Comparison of ENCODE assay signal across 17 cellular contexts in genomic region chr6:20215310-20215709, GRCh38. TPM values are rescaled to one million over a fixed set of nuclear protein-coding genes. Genes with fewer than 3 reads are reported as not detected.
DNase-seq lines count a peak whose midpoint lies in the region; ATAC-seq, FAIRE-seq and TF ChIP-seq lines count a peak whose summit lies in the region.
"Had no signal": no experiment of that assay in that cellular context is flagged by ENCODE, and none has a peak within 500 bp of the region (broad histone marks: within the 10 kb centered on the region; RNA-seq: fewer than 3 reads in every experiment).

No MANE protein-coding gene starts in this region.

- no peak overlapping the region for H3K27ac ChIP-seq in A673 (ENCODE audit: low read depth, low read length, poor library complexity, severe bottlenecking)
- no peak overlapping the region for H3K27ac ChIP-seq in CD4-positive, alpha-beta T cell (ENCODE audit: low read depth, low read length)
- H3K27ac ChIP-seq in K562 (ENCODE audit: extremely low read depth, low read depth, low read length) = no peak overlapping the region
- H3K27ac ChIP-seq: C4-2B, HL-60 had no signal

- H3K4me2 ChIP-seq in K562 (ENCODE audit: insufficient read depth, low read length) = no peak overlapping the region

- peaks cover 15% of the 10 kb centered on the region; the same call in 1 of the 3 replicates for H3K79me2 ChIP-seq in K562 (ENCODE audit: control insufficient read depth, insufficient read depth, low read length)

- H3K4me1 ChIP-seq in A673 (ENCODE audit: insufficient read depth, low read length, poor library complexity, severe bottlenecking) (peaks cover 14% of the 10 kb centered on the region), K562 (replicated peaks in 1 of 2; ENCODE audit: control insufficient read depth in 2 of 2, insufficient read depth in 2 of 2, low read length in 2 of 2) (peaks cover 36 to 42% of the 10 kb centered on the region in 2 experiments)

- H3K9me1 ChIP-seq in K562 (ENCODE audit: control insufficient read depth, insufficient read depth, low read length) = no peaks in the 10 kb centered on the region

- H3K4me3 Mint-ChIP-seq in CD4-positive, alpha-beta T cell = peak overlapping the region; percentile 9
- H3K4me3 Mint-ChIP-seq in type B pancreatic cell = peak overlapping the region; percentile 62
- H3K4me3 Mint-ChIP-seq: CD4-positive, alpha-beta memory T cell had no signal

- CTCF ChIA-PET in A673 (lab: Charles Lee) = no interaction called here
- CTCF ChIA-PET in CD4-positive, alpha-beta T cell (lab: Charles Lee) = no interaction called here
- CTCF ChIA-PET in K562 (lab: Yijun Ruan, JAX; ENCODE audit: low intra/inter-chr PET ratio) = no interaction called here

- ATAC-seq in CD4-positive, alpha-beta T cell (ENCODE audit: poor library complexity) = no peak
- ATAC-seq in K562 (no peak), GM21723 (IDR thresholded peaks at IDR 0.05; ENCODE audit: unreplicated experiment) (no peak), HG03097 (IDR thresholded peaks at IDR 0.05; ENCODE audit: low FRiP score, unreplicated experiment) (no peak)
- ATAC-seq: HCT116 had no signal

- intact Hi-C loops in A673 (cut with micrococcal nuclease; ENCODE audit: unreplicated experiment) = no loop called here
- intact Hi-C loops in CD4-positive, alpha-beta T cell (cut with DNase I, micrococcal nuclease) = no loop called here
- intact Hi-C loops in K562 (cut with micrococcal nuclease) = no loop called here

- no peak for TF ChIP-seq EP300 in K562 (IDR thresholded peaks at IDR 0.05; ENCODE audit: low read length)

- no peak overlapping the region for H3K9ac ChIP-seq in K562 (ENCODE audit: insufficient read depth in 1 of 2, low read depth in 2 of 2, low read length in 2 of 2)

- H2AFZ ChIP-seq in K562 (ENCODE audit: low read depth, low read length) = no peak overlapping the region

- POLR2A ChIA-PET in A673 (lab: Charles Lee; ENCODE audit: low non-redundant PET) (no interaction called here), K562 (lab: Yijun Ruan, JAX) (no interaction called here)
- POLR2A ChIA-PET in CD4-positive, alpha-beta T cell (lab: Charles Lee) = no interaction called here

- TF ChIP-seq CTCF in A673 (conservative IDR thresholded peaks at IDR 0.05; ENCODE audit: low read depth, low read length) = no peak
- no peak for TF ChIP-seq CTCF in CD4-positive, alpha-beta T cell (IDR thresholded peaks at IDR 0.05)
- TF ChIP-seq CTCF in K562 (IDR thresholded peaks at IDR 0.05 in 2 of 3, conservative IDR thresholded peaks at IDR 0.05 in 1 of 3; ENCODE audit: insufficient read depth in 2 of 3, low read depth in 1 of 3, low read length in 3 of 3) = no peak
- no peak for TF ChIP-seq CTCF in type B pancreatic cell (conservative IDR thresholded peaks at IDR 0.05)

- BruUV-seq in A673 (replicated peaks; lab: Mats Ljungman, UMichigan) (no TSS peak), K562 (replicated peaks; lab: Mats Ljungman, UMichigan) (no TSS peak)

- H3K27me3 Mint-ChIP-seq in CD4-positive, alpha-beta T cell = no peaks in the 10 kb centered on the region
- peaks cover 8% of the 10 kb centered on the region for H3K27me3 Mint-ChIP-seq in type B pancreatic cell
- H3K27me3 Mint-ChIP-seq: CD4-positive, alpha-beta memory T cell had no signal

- no peaks in the 10 kb centered on the region for H4K20me1 ChIP-seq in K562 (replicated peaks; ENCODE audit: control insufficient read depth, insufficient read depth, low read length)

- peak; percentile 21 for DNase-seq in A673 (ENCODE audit: low spot score)
- no peak for DNase-seq in CD4-positive, alpha-beta T cell
- DNase-seq in K562 (ENCODE audit: extremely low read depth in 1 of 4, low spot score in 3 of 4) = no peak
- DNase-seq in type B pancreatic cell (ENCODE audit: extremely low spot score, unreplicated experiment) = no peak
- DNase-seq: AML-193; CD4-positive, alpha-beta memory T cell; DMS153; DMS79; GF-D8; GOT3; H7 had no signal

- in situ Hi-C loops in K562 (cut with MboI) = no loop called here

- TF ChIP-seq POLR2A in K562 (conservative IDR thresholded peaks at IDR 0.05) = no peak

- H3K4me1 Mint-ChIP-seq in CD4-positive, alpha-beta T cell (ENCODE audit: low read depth) = peaks cover 29% of the 10 kb centered on the region
- peaks cover 28% of the 10 kb centered on the region for H3K4me1 Mint-ChIP-seq in type B pancreatic cell (ENCODE audit: unreplicated experiment)

- H3K36me3 ChIP-seq in A673 (ENCODE audit: insufficient read depth, low read length, poor library complexity, severe bottlenecking) (no peaks in the 10 kb centered on the region), K562 (ENCODE audit: control insufficient read depth, insufficient read depth, low read length) (no peaks in the 10 kb centered on the region)

- H3K36me3 Mint-ChIP-seq in CD4-positive, alpha-beta T cell (ENCODE audit: low read depth) = peaks cover 11% of the 10 kb centered on the region
- no peaks in the 10 kb centered on the region for H3K36me3 Mint-ChIP-seq in type B pancreatic cell

- no peaks in the 10 kb centered on the region for H3K9me3 Mint-ChIP-seq in CD4-positive, alpha-beta T cell
- H3K9me3 Mint-ChIP-seq in type B pancreatic cell = no peaks in the 10 kb centered on the region
- H3K9me3 Mint-ChIP-seq: CD4-positive, alpha-beta memory T cell had no signal

- H3K9me3 ChIP-seq in A673 (ENCODE audit: low read depth, low read length, poor library complexity, severe bottlenecking) (no peaks in the 10 kb centered on the region), K562 (replicated peaks; ENCODE audit: control insufficient read depth, insufficient read depth, low read depth, low read length) (no peaks in the 10 kb centered on the region)
- H3K9me3 ChIP-seq in CD4-positive, alpha-beta T cell (ENCODE audit: control insufficient read depth, low read length) = no peaks in the 10 kb centered on the region

- H3K4me3 ChIP-seq in A673 (ENCODE audit: low read depth, low read length, poor library complexity, severe bottlenecking) (no peak overlapping the region), K562 (no peak overlapping the region)

- peak overlapping the region; percentile 15 for H3K27ac Mint-ChIP-seq in CD4-positive, alpha-beta T cell
- H3K27ac Mint-ChIP-seq in type B pancreatic cell = peak overlapping the region; percentile 79

- TF ChIP-seq RAD21 in K562 (CRISPR knock-in tag; conservative IDR thresholded peaks at IDR 0.05 in 1 of 2, IDR thresholded peaks at IDR 0.05 in 1 of 2) = no peak

- no peak for FAIRE-seq in K562 (lab: Jason Lieb, UNC)
- FAIRE-seq: A204.1 had no signal

- H3K27me3 ChIP-seq in A673 (replicated peaks; ENCODE audit: insufficient read depth, low read depth, low read length, poor library complexity) = no peaks in the 10 kb centered on the region
- H3K27me3 ChIP-seq in CD4-positive, alpha-beta T cell (ENCODE audit: control insufficient read depth, insufficient read depth, low read length) = no peaks in the 10 kb centered on the region
- H3K27me3 ChIP-seq in K562 (ENCODE audit: control insufficient read depth in 2 of 2, insufficient read depth in 2 of 2, low read length in 2 of 2) = no peaks in the 10 kb centered on the region

TF ChIP-seq in K562, 482 proteins besides CTCF, POLR2A, EP300 and RAD21:
- peak; percentile 52 for TF ChIP-seq NFIC (IDR thresholded peaks at IDR 0.05)
- no peak for TF ChIP-seq KDM4B (IDR thresholded peaks at IDR 0.05; ENCODE audit: borderline replicate concordance in 2 of 2, low read depth in 1 of 2)
- TF ChIP-seq HDAC3 (IDR thresholded peaks at IDR 0.05; ENCODE audit: borderline replicate concordance, partially characterized antibody) = no peak
- TF ChIP-seq HMG20B (CRISPR knock-in tag; IDR thresholded peaks at IDR 0.05) = no peak
- no peak for TF ChIP-seq NFYB (IDR thresholded peaks at IDR 0.05; ENCODE audit: extremely low read depth, insufficient read length)
- TF ChIP-seq ZNF24 (IDR thresholded peaks at IDR 0.05) = no peak
- TF ChIP-seq ZNF551 (CRISPR knock-in tag; IDR thresholded peaks at IDR 0.05) = no peak

RNA-seq across cellular contexts. Expression of gene MBOAT1, which starts 3.0 kb away (rescaled TPM):
- total RNA-seq in A673 (2021) = 6.3 and 8.2 TPM in 2 replicates
- total RNA-seq in CD4-positive, alpha-beta T cell = 10 to 100 TPM; 17.2 to 18.5 TPM
- total RNA-seq in K562 (2011; cell fraction: chromatin; rRNA removed; ENCODE audit: low replicate concordance) = 21.3 and 23.7 TPM in 2 replicates
- 16.7 and 20.0 TPM in 2 replicates for total RNA-seq in K562 (2011; cell fraction: nucleolus; rRNA removed)
- total RNA-seq in K562 (2011; cell fraction: nucleoplasm; rRNA removed) = 23.1 and 26.4 TPM in 2 replicates
- 8.8 and 10.0 TPM in 2 replicates for total RNA-seq in K562 (2014; rRNA removed)
- total RNA-seq in K562 (2014; rRNA removed; fragmentation: Illumina TruSeq; extraction: Trizol) = 15.2 and 16.0 TPM in 2 replicates
- 14.9 and 15.1 TPM in 2 replicates for total RNA-seq in K562 (2015; rRNA removed; fragmentation: Illumina TruSeq; extraction: Trizol)
- 13.9 and 16.5 TPM in 2 replicates for total RNA-seq in K562 (2021)
- polyA plus RNA-seq in K562 (2011; rRNA removed) = 10.3 and 11.0 TPM in 2 replicates
- 5.5 and 9.5 TPM in 2 replicates for polyA plus RNA-seq in K562 (2011; cell fraction: cytosol; rRNA removed)
- 22.9 and 25.9 TPM in 2 replicates for polyA plus RNA-seq in K562 (2011; cell fraction: nucleus; rRNA removed)
- polyA plus RNA-seq in K562 (2012) = 10.1 and 17.6 TPM in 2 replicates
- polyA plus RNA-seq in K562 (2014; fragmentation: Illumina TruSeq; extraction: Trizol) = 9.6 and 10.3 TPM in 2 replicates
- under 1 TPM; 0.13 to 0.39 TPM for polyA plus RNA-seq in K562 (2014; fragmentation: Nextera tagmentation; extraction: Ambion mirVana)
- 5.2 and 5.7 TPM in 2 replicates for polyA plus RNA-seq in K562 (2014; rRNA removed)
- polyA minus RNA-seq in K562 (2011; rRNA and poly(A)+ RNA removed) = 22.1 and 24.6 TPM in 2 replicates
- 11.5 and 12.0 TPM in 2 replicates for polyA minus RNA-seq in K562 (2011; cell fraction: cytosol; rRNA and poly(A)+ RNA removed)
- polyA minus RNA-seq in K562 (2011; cell fraction: nucleus; rRNA and poly(A)+ RNA removed) = 12.0 and 16.4 TPM in 2 replicates
- total RNA-seq in type B pancreatic cell (ENCODE audit: low replicate concordance) = 83.3 and 116 TPM in 2 replicates
